1 cellular context compared by ENCODE assay signal in the genomic region with DNA sequence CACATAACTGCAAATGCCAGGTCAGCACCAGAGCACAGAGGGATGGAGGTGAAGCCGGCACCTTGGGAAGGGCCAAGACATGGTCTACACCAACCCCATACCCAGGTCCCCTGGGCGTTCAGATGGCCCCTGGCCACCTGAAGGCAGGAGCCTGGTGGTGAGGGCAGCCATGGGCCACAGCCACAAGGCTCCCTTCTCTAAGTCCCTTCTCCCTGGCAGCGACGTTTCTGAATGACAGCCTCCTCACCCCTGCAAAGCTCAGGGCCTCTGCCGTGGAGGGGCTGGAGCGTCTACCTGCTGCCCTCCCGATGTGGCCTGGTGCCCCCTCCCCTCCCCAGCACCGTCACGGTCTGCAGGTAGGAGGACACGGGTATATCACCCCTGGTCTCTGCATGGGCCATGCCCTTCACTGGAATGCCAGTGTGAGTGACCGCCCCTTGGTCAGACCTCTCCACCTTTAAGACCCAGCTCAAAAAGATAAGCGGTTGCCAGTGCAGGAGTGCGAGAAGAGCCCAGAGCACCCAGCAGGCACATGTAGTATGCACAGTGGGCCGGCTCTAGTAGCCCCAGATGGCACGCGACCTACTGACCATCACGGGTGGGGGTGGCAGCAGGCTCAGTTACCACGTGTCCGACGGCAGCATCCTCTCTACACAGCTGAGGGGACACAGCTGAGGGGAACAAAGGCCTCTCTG.
TF ChIP-seq lines count a peak whose summit lies in the region.

No MANE protein-coding gene starts in this region.

TF ChIP-seq in IMR-90, 13 proteins besides CTCF, POLR2A, EP300 and RAD21 (continued from another document):
- TF ChIP-seq SMC3 (IDR thresholded peaks at IDR 0.05; ENCODE audit: low read depth, low read length) (no peak), NFE2L2 (IDR thresholded peaks at IDR 0.05; ENCODE audit: low read depth, low read length) (no peak), CEBPB (IDR thresholded peaks at IDR 0.05; ENCODE audit: low read depth, low read length) (no peak)
- TF ChIP-seq, protein P1, sequence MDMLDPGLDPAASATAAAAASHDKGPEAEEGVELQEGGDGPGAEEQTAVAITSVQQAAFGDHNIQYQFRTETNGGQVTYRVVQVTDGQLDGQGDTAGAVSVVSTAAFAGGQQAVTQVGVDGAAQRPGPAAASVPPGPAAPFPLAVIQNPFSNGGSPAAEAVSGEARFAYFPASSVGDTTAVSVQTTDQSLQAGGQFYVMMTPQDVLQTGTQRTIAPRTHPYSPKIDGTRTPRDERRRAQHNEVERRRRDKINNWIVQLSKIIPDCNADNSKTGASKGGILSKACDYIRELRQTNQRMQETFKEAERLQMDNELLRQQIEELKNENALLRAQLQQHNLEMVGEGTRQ (IDR thresholded peaks at IDR 0.05; ENCODE audit: low read depth, low read length): no peak
